Comparison of ENCODE assay signal across 24 cellular contexts in the genomic region with DNA sequence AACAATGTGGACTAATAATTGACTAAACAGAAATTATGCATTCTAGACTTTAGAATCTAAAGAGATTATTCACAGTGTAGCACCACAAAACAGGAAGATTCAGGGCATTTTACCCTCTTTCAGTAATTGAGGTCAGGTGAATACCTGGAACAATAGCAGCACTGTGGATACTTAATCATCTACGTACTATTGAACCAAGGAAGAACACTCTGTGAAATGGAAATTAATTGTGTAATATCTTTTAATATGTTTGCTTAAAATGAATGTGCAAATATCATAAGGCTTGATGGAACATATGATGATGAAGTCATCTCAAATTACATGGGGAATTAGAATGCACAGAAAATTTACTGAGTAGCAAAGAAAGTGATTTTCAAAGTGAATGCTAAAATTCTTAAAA.
"Had no signal": no experiment of that assay in that cellular context is flagged by ENCODE, and none has a peak within 500 bp of the region (broad histone marks: within the 10 kb centered on the region; RNA-seq: fewer than 3 reads in every experiment).

No MANE protein-coding gene starts in this region.

- H3K27me3 ChIP-seq: brain microvascular endothelial cell, MG63 had no signal

- H3K4me3 ChIP-seq: MG63 had no signal

- FAIRE-seq: colon had no signal

- H3K9me3 ChIP-seq: MG63 had no signal

- H3K27ac ChIP-seq: brain microvascular endothelial cell had no signal

- H3K36me3 ChIP-seq: brain microvascular endothelial cell, MG63 had no signal

- ATAC-seq: activated CD4-positive, alpha-beta T cell treated with anti-CD3 and anti-CD28 coated beads for 36 hours; activated CD8-positive, alpha-beta T cell treated with anti-CD3 and anti-CD28 coated beads for 36 hours; activated T-cell treated with anti-CD3 and anti-CD28 coated beads, Interleukin-2, amount 50 U/mL, for 72 hours; T-helper 17 cell had no signal

- DNase-seq: activated B cell treated with CpG ODN at 0.5 μM for 24 hours; activated CD4-positive, alpha-beta T cell treated with anti-CD3 and anti-CD28 coated beads for 36 hours; activated CD4-positive, alpha-beta T cell treated with anti-CD3 and anti-CD28 coated beads, Interleukin-2, amount 50 U/mL, for 1 hour; activated CD8-positive, alpha-beta memory T cell treated with anti-CD3 and anti-CD28 coated beads, Interleukin-2, amount 50 U/mL, for 4 hours; activated CD8-positive, alpha-beta T cell treated with anti-CD3 and anti-CD28 coated beads for 36 hours; activated gamma-delta T cell treated with Interleukin-2 at 50 U/mL for 16 hours; activated naive CD4-positive, alpha-beta T cell treated with anti-CD3 and anti-CD28 coated beads, Interleukin-2, amount 10 ng/mL, durations not matched to agents 7 days and 5 days; activated naive CD8-positive, alpha-beta T cell treated with anti-CD3 and anti-CD28 coated beads for 36 hours; activated T-cell treated with anti-CD3 and anti-CD28 coated beads, Interleukin-2, amount 50 U/mL, for 72 hours; brain microvascular endothelial cell; cerebellar nuclear complex; KG1; MG63; NCI-H1436; NCI-H1694 treated with DMSO at 0.1 percent for 48 hours; NCI-H2029 treated with DMSO at 0.1 percent for 48 hours; NCI-H2171; NCI-H2227 treated with DMSO at 0.1 percent for 48 hours; NCI-H446 treated with DMSO at 0.1 percent for 48 hours; NCI-H524 treated with DMSO at 0.1 percent for 48 hours; SIG-M5; T-helper 17 cell; T-helper 9 cell had no signal
